ENCODE assay signal across 10 cellular contexts in genomic region chr18:21134895-21135294, GRCh38. TPM values are rescaled to one million over a fixed set of nuclear protein-coding genes. Genes with fewer than 3 reads are reported as not detected.
A peak's percentile ranks its signal among the peaks of the same experiment; 100 is the strongest.
DNase-seq lines count a peak whose midpoint lies in the region; TF ChIP-seq lines count a peak whose summit lies in the region.
"Had no signal": no experiment of that assay in that cellular context is flagged by ENCODE, and none has a peak within 500 bp of the region (broad histone marks: within the 10 kb centered on the region; RNA-seq: fewer than 3 reads in every experiment).

No MANE protein-coding gene starts in this region.

- no peak overlapping the region for H2BK120ac ChIP-seq in mesendoderm (ENCODE audit: low read depth, low read length)

- H3K36me3 ChIP-seq in mesendoderm (ENCODE audit: control insufficient read depth, insufficient read depth, low read length): no peaks in the 10 kb centered on the region
- no peaks in the 10 kb centered on the region for H3K36me3 ChIP-seq in tibial nerve

- intact Hi-C loops in dorsolateral prefrontal cortex (cut with DNase I): no loop called here

- H2BK5ac ChIP-seq in mesendoderm (ENCODE audit: low read length): no peak overlapping the region

- TF ChIP-seq POLR2A in tibial nerve (IDR thresholded peaks at IDR 0.05): no peak

- H3K4me2 ChIP-seq in mesendoderm (ENCODE audit: low read length): no peak overlapping the region

- no CpG with 5 or more reads among the region's 3 CpGs for WGBS in mesendoderm (ENCODE audit: extremely low coverage, insufficient coverage, low lambda C conversion rate)
- 44 to 48% methylated on average over 3 of the region's 3 CpGs for WGBS in tibial nerve, 2 donors

- H3K4me1 ChIP-seq in mesendoderm (ENCODE audit: control insufficient read depth, low read depth, low read length): no peaks in the 10 kb centered on the region
- peaks cover 0 to 5% (median 0%) of the 10 kb centered on the region in 4 donors for H3K4me1 ChIP-seq in tibial nerve

- H3K4me3 ChIP-seq in dorsolateral prefrontal cortex (no peak overlapping the region), mesendoderm (ENCODE audit: low read length) (no peak overlapping the region), tibial nerve (no peak overlapping the region)

- H2AK5ac ChIP-seq in mesendoderm (ENCODE audit: low read length): no peak overlapping the region

- no peak overlapping the region for H3K56ac ChIP-seq in mesendoderm (ENCODE audit: low read length)

- no peak overlapping the region for H3K18ac ChIP-seq in mesendoderm (ENCODE audit: low read length)

- H3K9ac ChIP-seq in mesendoderm (ENCODE audit: low read length): no peak overlapping the region

- no peak overlapping the region for H4K5ac ChIP-seq in mesendoderm (ENCODE audit: low read length)

- H3K23ac ChIP-seq in mesendoderm (ENCODE audit: low read length): no peak overlapping the region

- H3K4ac ChIP-seq in mesendoderm (ENCODE audit: low read depth, low read length): no peak overlapping the region

- no peaks in the 10 kb centered on the region for H3K9me3 ChIP-seq in tibial nerve

- TF ChIP-seq EP300 in tibial nerve (IDR thresholded peaks at IDR 0.05): no peak

- H3K27ac ChIP-seq in dorsolateral prefrontal cortex: peak overlapping the region in 1 of 59 donors; percentile 17
- H3K27ac ChIP-seq in mesendoderm (ENCODE audit: low read depth, low read length): no peak overlapping the region
- no peak overlapping the region for H3K27ac ChIP-seq in tibial nerve

- no peak overlapping the region for H4K8ac ChIP-seq in mesendoderm (ENCODE audit: low read depth, low read length)

- TF ChIP-seq CTCF in dorsolateral prefrontal cortex (IDR thresholded peaks at IDR 0.05 in 54 of 56, conservative IDR thresholded peaks at IDR 0.05 in 2 of 56; ENCODE audit: low read depth in 1 of 56, partially characterized antibody in 56 of 56) (peak in 48 of 56 donors; percentile 14 to 66 (median 36)), tibial nerve (IDR thresholded peaks at IDR 0.05) (peak in 2 of 5 experiments; percentile 21 to 29)

- H3K27me3 ChIP-seq in dorsolateral prefrontal cortex: no peaks in the 10 kb centered on the region
- no peaks in the 10 kb centered on the region for H3K27me3 ChIP-seq in mesendoderm (ENCODE audit: insufficient read depth, low read length, poor library complexity)
- no peaks in the 10 kb centered on the region for H3K27me3 ChIP-seq in tibial nerve

- DNase-seq in activated T-cell treated with anti-CD3 and anti-CD28 coated beads for 1 hour (ENCODE audit: low read depth) (peak; percentile 10), NOMO-1 treated with DMSO at 0.1 percent for 48 hours (lab: John Stamatoyannopoulos, UW; ENCODE audit: unreplicated experiment) (peak; percentile 65), dorsolateral prefrontal cortex (no peak), renal cortical epithelial cell (ENCODE audit: low read depth) (peak; percentile 30), mesendoderm (no peak), tibial nerve (ENCODE audit: low spot score in 2 of 2) (no peak), NCI-H2081 (lab: John Stamatoyannopoulos, UW) (no peak)
- no peak for DNase-seq in activated T-cell treated with anti-CD3 and anti-CD28 coated beads, Interleukin-2, amount 50 U/mL, for 48 hours
- DNase-seq: cerebellar nuclear complex, NCI-H1092 treated with DMSO at 0.1 percent for 48 hours had no signal

- H3K79me1 ChIP-seq in mesendoderm (ENCODE audit: low read length): no peaks in the 10 kb centered on the region

- H3K79me2 ChIP-seq in mesendoderm (ENCODE audit: control insufficient read depth, insufficient read depth, low read length): no peaks in the 10 kb centered on the region

- H2BK15ac ChIP-seq in mesendoderm (replicated peaks; ENCODE audit: low read depth): no peak overlapping the region

RNA-seq across cellular contexts. Expression of gene ROCK1, which starts 23.3 kb away (rescaled TPM):
- total RNA-seq in dorsolateral prefrontal cortex (10 to 100 TPM; 22.3 to 53.5 (median 37.7) TPM), renal cortical epithelial cell (19.8 and 53.8 TPM in 2 replicates), tibial nerve (10 to 100 TPM; 78.3 to 94.6 (median 91.4) TPM)
- 34.6 TPM for polyA plus RNA-seq in mesendoderm (2013, experiment 1 of 2)
- 35.1 TPM for polyA plus RNA-seq in mesendoderm (2013, experiment 2 of 2)

Comparison
In these comparisons a context has a peak if more than half of its experiments do, and no peak if none do; other contexts are left out.
1. DNase-seq: peak in activated T-cell treated with anti-CD3 and anti-CD28 coated beads for 1 hour (single experiment), NOMO-1 treated with DMSO at 0.1 percent for 48 hours (single experiment) and renal cortical epithelial cell (single experiment); none in activated T-cell treated with anti-CD3 and anti-CD28 coated beads, Interleukin-2, amount 50 U/mL, for 48 hours (0 of 2), dorsolateral prefrontal cortex (0 of 10), mesendoderm (single experiment), tibial nerve (0 of 2) and NCI-H2081 (0 of 2).